8 cellular contexts compared by ENCODE assay signal in the genomic region with DNA sequence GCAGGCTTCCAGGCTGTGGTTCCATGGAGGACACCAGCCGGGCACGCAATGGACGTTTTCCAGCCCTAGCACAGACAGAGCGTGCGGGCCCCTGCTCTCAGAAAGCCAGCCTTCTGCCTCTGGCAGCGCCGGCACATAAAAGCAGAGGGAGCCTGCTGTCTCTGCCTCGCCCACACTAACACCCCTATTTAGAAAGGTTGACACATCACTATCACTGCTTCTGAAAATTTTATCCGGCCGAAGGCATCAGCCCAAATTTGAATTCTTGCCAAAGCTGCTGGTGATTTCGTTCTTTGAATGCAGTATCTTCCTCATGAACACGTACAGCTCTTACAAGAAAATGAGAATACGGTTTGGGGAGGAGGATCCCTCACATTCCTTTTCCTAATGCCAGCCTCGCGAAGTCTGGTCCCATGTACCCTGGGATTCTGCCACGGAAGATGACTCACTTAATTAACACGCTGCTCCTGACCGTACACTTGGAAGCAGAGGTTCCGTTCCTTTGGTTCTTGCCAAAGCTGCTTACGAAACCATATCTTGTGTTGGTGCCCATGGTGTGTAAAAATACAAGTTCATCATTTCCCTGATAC. TPM values are rescaled to one million over a fixed set of nuclear protein-coding genes. Genes with fewer than 3 reads are reported as not detected.
DNase-seq lines count a peak whose midpoint lies in the region; ATAC-seq, FAIRE-seq and TF ChIP-seq lines count a peak whose summit lies in the region.

No MANE protein-coding gene starts in this region.

- no peaks in the 10 kb centered on the region for H3K9me2 ChIP-seq in hepatocyte (replicated peaks; ENCODE audit: insufficient read depth)

- no peaks in the 10 kb centered on the region for H3K36me3 ChIP-seq in CD8-positive, alpha-beta memory T cell (ENCODE audit: insufficient read depth, low read length)
- H3K36me3 ChIP-seq in astrocyte (ENCODE audit: insufficient read depth, low read length) (no peaks in the 10 kb centered on the region), hepatocyte (replicated peaks; ENCODE audit: insufficient read depth, low read depth) (no peaks in the 10 kb centered on the region), sigmoid colon (no peaks in the 10 kb centered on the region)

- H3K4me3 Mint-ChIP-seq in CD8-positive, alpha-beta memory T cell, result peak overlapping the region; percentile 75 to 93 (median 87)
- peak overlapping the region; percentile 76 for H3K4me3 Mint-ChIP-seq in astrocyte (ENCODE audit: unreplicated experiment)

- peak; percentile 55 for FAIRE-seq in astrocyte (lab: Jason Lieb, UNC)

- peak overlapping the region; percentile 97 for H2AFZ ChIP-seq in astrocyte (ENCODE audit: low read depth, low read length)
- no peak overlapping the region for H2AFZ ChIP-seq in hepatocyte

- CTCF ChIA-PET in CD8-positive, alpha-beta memory T cell (lab: Charles Lee), result no interaction called here

- peaks cover 0 to 10% (median 3%) of the 10 kb centered on the region in 3 donors for H3K36me3 Mint-ChIP-seq in CD8-positive, alpha-beta memory T cell
- peaks cover 7% of the 10 kb centered on the region for H3K36me3 Mint-ChIP-seq in astrocyte (ENCODE audit: low read depth, unreplicated experiment)

- peaks cover 3% of the 10 kb centered on the region for H3K27me3 ChIP-seq in CD8-positive, alpha-beta memory T cell (ENCODE audit: insufficient read depth, low read length, poor library complexity, severe bottlenecking)
- H3K27me3 ChIP-seq in astrocyte (ENCODE audit: insufficient read depth, low read length) (no peaks in the 10 kb centered on the region), hepatocyte (no peaks in the 10 kb centered on the region), sigmoid colon (no peaks in the 10 kb centered on the region)

- H3K27ac ChIP-seq in CD8-positive, alpha-beta memory T cell (ENCODE audit: low read depth, low read length), result peak overlapping the region; percentile 85
- peak overlapping the region; percentile 35 for H3K27ac ChIP-seq in astrocyte (ENCODE audit: low read depth, low read length)
- peak overlapping the region; percentile 89 for H3K27ac ChIP-seq in hepatocyte
- H3K27ac ChIP-seq in sigmoid colon, result peak overlapping the region; percentile 94 to 99 (median 98)

- peaks cover 26 to 34% (median 31%) of the 10 kb centered on the region in 3 donors for H3K4me1 Mint-ChIP-seq in CD8-positive, alpha-beta memory T cell
- H3K4me1 Mint-ChIP-seq in astrocyte (ENCODE audit: low read depth, unreplicated experiment), result peaks cover 16% of the 10 kb centered on the region

- H3K9me3 ChIP-seq in CD8-positive, alpha-beta memory T cell (ENCODE audit: low read length), result no peaks in the 10 kb centered on the region
- H3K9me3 ChIP-seq in astrocyte (ENCODE audit: insufficient read depth, low read depth, low read length) (no peaks in the 10 kb centered on the region), hepatocyte (ENCODE audit: low read depth) (no peaks in the 10 kb centered on the region), sigmoid colon (no peaks in the 10 kb centered on the region)

- H3K9me3 Mint-ChIP-seq in CD8-positive, alpha-beta memory T cell, result no peaks in the 10 kb centered on the region
- no peaks in the 10 kb centered on the region for H3K9me3 Mint-ChIP-seq in astrocyte (ENCODE audit: unreplicated experiment)

- H4K20me1 ChIP-seq in astrocyte (ENCODE audit: insufficient read depth, low read length), result peaks cover 29% of the 10 kb centered on the region
- H4K20me1 ChIP-seq in hepatocyte (ENCODE audit: insufficient read depth, poor library complexity, severe bottlenecking), result peaks cover 27% of the 10 kb centered on the region

- H3K4me1 ChIP-seq in CD8-positive, alpha-beta memory T cell (ENCODE audit: insufficient read depth, low read length), result peaks cover 18% of the 10 kb centered on the region
- H3K4me1 ChIP-seq in astrocyte (ENCODE audit: insufficient read depth, low read length) (peaks cover 25% of the 10 kb centered on the region), hepatocyte (ENCODE audit: insufficient read depth) (peaks cover 24% of the 10 kb centered on the region), sigmoid colon (peaks cover 0 to 49% (median 45%) of the 10 kb centered on the region in 4 donors)

- intact Hi-C loops in sigmoid colon (cut with DNase I), result loop anchor here (1.0 to 2.0 kb wide), 2 partner anchors 71 to 103 kb away; a partner anchor contains a TSS

- peak overlapping the region; percentile 78 for H3K4me3 ChIP-seq in CD8-positive, alpha-beta memory T cell (ENCODE audit: low read length)
- H3K4me3 ChIP-seq in astrocyte (ENCODE audit: insufficient read depth, low read depth, low read length), result peak overlapping the region; percentile 68
- no peak overlapping the region for H3K4me3 ChIP-seq in hepatocyte
- peak overlapping the region; percentile 63 to 81 (median 74) for H3K4me3 ChIP-seq in sigmoid colon

- peak overlapping the region in 7 of 8 donors; percentile 57 to 96 (median 79) for H3K27ac Mint-ChIP-seq in CD8-positive, alpha-beta memory T cell
- H3K27ac Mint-ChIP-seq in astrocyte (ENCODE audit: unreplicated experiment), result no peak overlapping the region

- no peak for TF ChIP-seq CTCF in astrocyte (IDR thresholded peaks at IDR 0.05; ENCODE audit: insufficient read depth, low read depth, low read length)
- no peak for TF ChIP-seq CTCF in hepatocyte (IDR thresholded peaks at IDR 0.05; ENCODE audit: poor library complexity)
- no peak for TF ChIP-seq CTCF in sigmoid colon (IDR thresholded peaks at IDR 0.05)

- H3K4me2 ChIP-seq in astrocyte (ENCODE audit: low read length) (peak overlapping the region; percentile 96), hepatocyte (peak overlapping the region; percentile 96)

- peak overlapping the region; percentile 72 for H3K9ac ChIP-seq in astrocyte (ENCODE audit: low read length)

- POLR2A ChIA-PET in CD8-positive, alpha-beta memory T cell (lab: Charles Lee), result interaction anchor here (2.4 kb wide), 1 partner anchor 23 kb away, joined by 9 read pairs; a partner anchor contains a TSS

- H3K27me3 Mint-ChIP-seq in CD8-positive, alpha-beta memory T cell, result peaks cover 0 to 3% of the 10 kb centered on the region in 2 donors
- peaks cover 15% of the 10 kb centered on the region for H3K27me3 Mint-ChIP-seq in astrocyte (ENCODE audit: low read depth, unreplicated experiment)

- no peak for TF ChIP-seq POLR2A in sigmoid colon (IDR thresholded peaks at IDR 0.05)

- H3K79me2 ChIP-seq in astrocyte (ENCODE audit: insufficient read depth, low read length) (peaks cover 29% of the 10 kb centered on the region), hepatocyte (peaks cover 30% of the 10 kb centered on the region)

- no peak for ATAC-seq in GM18870 (IDR thresholded peaks at IDR 0.05; ENCODE audit: unreplicated experiment)

- no peak for DNase-seq in CD8-positive, alpha-beta memory T cell
- DNase-seq in M059J (ENCODE audit: low read depth), result peak; percentile 99
- DNase-seq in astrocyte (ENCODE audit: low read depth), result peak; percentile 96
- peak; percentile 71 for DNase-seq in hepatocyte (ENCODE audit: low spot score)
- peak; percentile 96 for DNase-seq in sigmoid colon
- no peak for DNase-seq in NCI-H2196 (lab: John Stamatoyannopoulos, UW; ENCODE audit: unreplicated experiment)
- DNase-seq in DMS153 treated with DMSO at 0.1 percent for 48 hours (lab: John Stamatoyannopoulos, UW; ENCODE audit: unreplicated experiment), result no peak

- WGBS in hepatocyte (ENCODE audit: low lambda C conversion rate, missing lambda C conversion rate), result 69% methylated on average over 20 of the region's 20 CpGs
- 16 to 58% methylated on average over 20 of the region's 20 CpGs for WGBS in sigmoid colon, 2 donors

- TF ChIP-seq EP300 in sigmoid colon (IDR thresholded peaks at IDR 0.05), result peak in 2 of 4 donors; percentile 47 to 86

RNA-seq across cellular contexts. Expression of a gene that starts 1.3 kb away (rescaled TPM):
- total RNA-seq in CD8-positive, alpha-beta memory T cell, result 10 to 100 TPM; 30.0 to 32.8 TPM
- polyA plus RNA-seq in CD8-positive, alpha-beta memory T cell, result 4.4 TPM
- total RNA-seq in M059J (2014; rRNA removed; shearing (Covaris generic)), result 14.0 and 21.1 TPM in 2 replicates
- total RNA-seq in astrocyte (21.0 and 21.2 TPM in 2 replicates), hepatocyte (39.9 and 47.3 TPM in 2 replicates), sigmoid colon (10 to 100 TPM; 20.0 to 44.9 (median 28.9) TPM)
- polyA plus RNA-seq in hepatocyte (72.8 and 81.0 TPM in 2 replicates), sigmoid colon (10 to 100 TPM; 10.6 to 24.1 (median 13.2) TPM)

RNA-seq across cellular contexts. Expression of a gene that starts 22.4 kb away (rescaled TPM):
- total RNA-seq in CD8-positive, alpha-beta memory T cell, result 1 to 10 TPM; 6.8 to 7.9 TPM
- 3.9 TPM for polyA plus RNA-seq in CD8-positive, alpha-beta memory T cell
- 2.2 and 6.6 TPM in 2 replicates for total RNA-seq in M059J (2014; rRNA removed; shearing (Covaris generic))
- 13.4 and 17.4 TPM in 2 replicates for total RNA-seq in astrocyte
- total RNA-seq in hepatocyte, result 29.4 and 54.5 TPM in 2 replicates
- polyA plus RNA-seq in hepatocyte, result 80.5 and 107 TPM in 2 replicates
- 10 to 100 TPM; 15.0 to 21.6 (median 16.4) TPM for total RNA-seq in sigmoid colon
- 10 to 100 TPM; 30.6 to 39.1 (median 31.9) TPM for polyA plus RNA-seq in sigmoid colon

RNA-seq across cellular contexts. Expression of a gene that starts 27.1 kb away (rescaled TPM):
- total RNA-seq in CD8-positive, alpha-beta memory T cell, result 10 to 100 TPM; 14.1 to 15.4 TPM
- polyA plus RNA-seq in CD8-positive, alpha-beta memory T cell, result 49.9 TPM
- total RNA-seq in M059J (2014; rRNA removed; shearing (Covaris generic)), result 92.0 and 101 TPM in 2 replicates
- total RNA-seq in astrocyte (268 and 275 TPM in 2 replicates), hepatocyte (168 and 227 TPM in 2 replicates), sigmoid colon (100 to 1,000 TPM; 138 to 281 (median 191) TPM)
- polyA plus RNA-seq in hepatocyte (543 and 611 TPM in 2 replicates), sigmoid colon (10 to 100 TPM; 39.6 to 55.3 (median 46.7) TPM)

RNA-seq across cellular contexts. Expression of a gene that starts 42.4 kb away (rescaled TPM):
- 10 to 100 TPM; 36.1 to 36.2 TPM for total RNA-seq in CD8-positive, alpha-beta memory T cell
- 23.1 TPM for polyA plus RNA-seq in CD8-positive, alpha-beta memory T cell
- 54.9 and 71.2 TPM in 2 replicates for total RNA-seq in M059J (2014; rRNA removed; shearing (Covaris generic))
- total RNA-seq in astrocyte (80.5 and 86.3 TPM in 2 replicates), hepatocyte (130 and 133 TPM in 2 replicates), sigmoid colon (10 to 100 TPM; 20.7 to 26.6 (median 22.7) TPM)
- polyA plus RNA-seq in hepatocyte (205 and 229 TPM in 2 replicates), sigmoid colon (100 to 1,000 TPM in 1 of 3 donors, 10 to 100 TPM in 2; 61.9 to 109 (median 70.3) TPM)

RNA-seq across cellular contexts. Expression of a gene that starts 53.8 kb away (rescaled TPM):
- total RNA-seq in CD8-positive, alpha-beta memory T cell, result 10 to 100 TPM; 90.2 to 98.0 TPM
- polyA plus RNA-seq in CD8-positive, alpha-beta memory T cell, result 67.8 TPM
- 162 and 177 TPM in 2 replicates for total RNA-seq in M059J (2014; rRNA removed; shearing (Covaris generic))
- total RNA-seq in astrocyte (89.2 and 95.8 TPM in 2 replicates), hepatocyte (80.0 and 88.1 TPM in 2 replicates), sigmoid colon (10 to 100 TPM; 49.6 to 77.4 (median 62.0) TPM)
- polyA plus RNA-seq in hepatocyte (126 and 144 TPM in 2 replicates), sigmoid colon (10 to 100 TPM; 74.5 to 95.9 (median 78.4) TPM)

Comparison
In these comparisons a context has a peak if more than half of its experiments do, and no peak if none do; other contexts are left out.
1. DNase-seq: peak in M059J (single experiment), astrocyte (single experiment), hepatocyte (single experiment) and sigmoid colon (single experiment); none in CD8-positive, alpha-beta memory T cell (0 of 5), NCI-H2196 (single experiment) and DMS153 treated with DMSO at 0.1 percent for 48 hours (single experiment).
2. H3K27ac ChIP-seq: peak in every context shown above with its lines; median percentile 98 in sigmoid colon; 89 in hepatocyte; 85 in CD8-positive, alpha-beta memory T cell; 35 in astrocyte.